ENCODE assay signal across 10 cellular contexts in the genomic region with DNA sequence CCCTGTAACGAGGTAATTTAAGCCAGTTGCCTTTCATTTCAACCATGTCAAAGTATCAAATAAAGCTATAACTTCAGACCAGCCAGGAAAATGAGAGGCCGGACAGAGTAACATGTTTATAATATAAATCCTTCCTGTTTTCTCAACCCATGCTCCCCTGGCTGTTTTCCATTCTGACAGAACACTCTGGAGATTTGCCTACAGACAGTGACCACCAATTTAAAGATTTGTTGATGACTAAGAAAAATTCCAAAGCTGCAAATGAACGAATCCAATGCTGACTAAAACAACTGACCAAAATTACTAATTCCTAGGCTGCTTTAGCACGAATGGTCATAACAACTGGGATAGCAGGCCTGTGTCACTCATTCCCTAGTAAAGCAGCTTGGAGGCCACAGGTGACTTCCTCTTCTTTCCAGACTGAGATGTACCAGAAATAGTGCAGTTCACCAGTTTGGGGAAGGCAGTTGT.
DNase-seq lines count a peak whose midpoint lies in the region; ATAC-seq and TF ChIP-seq lines count a peak whose summit lies in the region.
"Had no signal": no experiment of that assay in that cellular context is flagged by ENCODE, and none has a peak within 500 bp of the region (broad histone marks: within the 10 kb centered on the region; RNA-seq: fewer than 3 reads in every experiment).

No MANE protein-coding gene starts in this region.

- H3K4me3 Mint-ChIP-seq in stimulated activated naive B cell treated with anti-CD40 and anti-IgM and Interleukin-4, amounts not matched to agents 10 μg/mL and 1 μg/mL and 100 μg/mL, for 72 hours = no peak overlapping the region
- H3K4me3 Mint-ChIP-seq: naive B cell had no signal

- H3K4me1 ChIP-seq in ACC112 (ENCODE audit: control insufficient read depth, insufficient read depth, low read length, unreplicated experiment) (peaks cover 78% of the 10 kb centered on the region), colonic mucosa (no peaks in the 10 kb centered on the region), mucosa of rectum (ENCODE audit: control insufficient read depth in 2 of 2, insufficient read depth in 2 of 2, low read length in 2 of 2) (peaks cover 16 to 18% of the 10 kb centered on the region in 2 donors)

- H3K27me3 ChIP-seq in ACC112 (ENCODE audit: insufficient read depth, low read length) (no peaks in the 10 kb centered on the region), colonic mucosa (no peaks in the 10 kb centered on the region), mucosa of rectum (ENCODE audit: control insufficient read depth in 2 of 2, insufficient read depth in 2 of 2, low read length in 2 of 2) (no peaks in the 10 kb centered on the region)

- peaks cover 10% of the 10 kb centered on the region for H3K79me2 ChIP-seq in ACC112 (ENCODE audit: control insufficient read depth, insufficient read depth, low read length, unreplicated experiment)

- H3K9me3 ChIP-seq in colonic mucosa = no peaks in the 10 kb centered on the region
- H3K9me3 ChIP-seq in mucosa of rectum (ENCODE audit: control insufficient read depth in 2 of 2, low read length in 2 of 2) = no peaks in the 10 kb centered on the region

- H3K27ac Mint-ChIP-seq in stimulated activated naive B cell treated with anti-CD40 and anti-IgM and Interleukin-4, amounts not matched to agents 10 μg/mL and 1 μg/mL and 100 μg/mL, for 72 hours = no peak overlapping the region

- H3K9me3 Mint-ChIP-seq in stimulated activated naive B cell treated with anti-CD40 and anti-IgM and Interleukin-4, amounts not matched to agents 10 μg/mL and 1 μg/mL and 100 μg/mL, for 72 hours = no peaks in the 10 kb centered on the region
- H3K9me3 Mint-ChIP-seq: naive B cell had no signal

- peaks cover 5 to 11% of the 10 kb centered on the region in 2 donors for H3K4me1 Mint-ChIP-seq in stimulated activated naive B cell treated with anti-CD40 and anti-IgM and Interleukin-4, amounts not matched to agents 10 μg/mL and 1 μg/mL and 100 μg/mL, for 72 hours

- ATAC-seq in stimulated activated naive B cell treated with anti-CD40 and anti-IgM and Interleukin-4, amounts not matched to agents 10 μg/mL and 1 μg/mL and 100 μg/mL, for 72 hours (replicated peaks) = no peak
- ATAC-seq: activated CD4-positive, CD25-positive, alpha-beta regulatory T cell treated with anti-CD3 and anti-CD28 coated beads, Interleukin-2, amount 50 U/mL, for 24 hours had no signal

- H3K27ac ChIP-seq in ACC112 (ENCODE audit: low read depth, low read length) (peak overlapping the region; percentile 99), colonic mucosa (peak overlapping the region; percentile 83), mucosa of rectum (ENCODE audit: low read depth in 2 of 2, low read length in 2 of 2) (peak overlapping the region; percentile 84 to 86)

- no peak for TF ChIP-seq CTCF in colonic mucosa (IDR thresholded peaks at IDR 0.05)

- DNase-seq in M059J (ENCODE audit: low read depth) = peak; percentile 99
- DNase-seq in colonic mucosa = no peak
- no peak for DNase-seq in GM19240 (ENCODE audit: insufficient read length, low spot score)
- no peak for DNase-seq in stimulated activated naive B cell treated with anti-CD40 and anti-IgM and Interleukin-4, amounts not matched to agents 10 μg/mL and 1 μg/mL and 100 μg/mL, for 72 hours
- DNase-seq in activated T-cell treated with anti-CD3 and anti-CD28 coated beads, Interleukin-2, amount 50 U/mL, for 1 hour = no peak
- DNase-seq in activated naive CD4-positive, alpha-beta T cell treated with anti-CD3 and anti-CD28 coated beads, Interleukin-2, amount 50 U/mL, for 16 hours = no peak
- DNase-seq: naive B cell had no signal

- intact Hi-C loops in colonic mucosa (cut with DNase I) = no loop called here

- H3K36me3 ChIP-seq in ACC112 (ENCODE audit: insufficient read depth, low read length) (no peaks in the 10 kb centered on the region), colonic mucosa (no peaks in the 10 kb centered on the region), mucosa of rectum (ENCODE audit: control insufficient read depth in 2 of 2, insufficient read depth in 2 of 2, low read length in 2 of 2) (no peaks in the 10 kb centered on the region)

- H3K27me3 Mint-ChIP-seq in stimulated activated naive B cell treated with anti-CD40 and anti-IgM and Interleukin-4, amounts not matched to agents 10 μg/mL and 1 μg/mL and 100 μg/mL, for 72 hours = peaks cover 0 to 1% of the 10 kb centered on the region in 2 donors
- H3K27me3 Mint-ChIP-seq: naive B cell had no signal

- peak overlapping the region in 1 of 2 donors; percentile 7 for H3K9ac ChIP-seq in colonic mucosa (ENCODE audit: low read depth in 2 of 2, low read length in 2 of 2)
- H3K9ac ChIP-seq in mucosa of rectum (ENCODE audit: low read depth in 1 of 2, low read length in 2 of 2) = peak overlapping the region in 1 of 2 donors; percentile 55

- H3K4me3 ChIP-seq in ACC112 (ENCODE audit: low read depth, low read length) = peak overlapping the region; percentile 72
- no peak overlapping the region for H3K4me3 ChIP-seq in colonic mucosa
- no peak overlapping the region for H3K4me3 ChIP-seq in mucosa of rectum (ENCODE audit: low read length in 2 of 2)

- peak overlapping the region; percentile 6 for H2AFZ ChIP-seq in ACC112 (ENCODE audit: low read length, unreplicated experiment)

- peaks cover 9 to 13% of the 10 kb centered on the region in 2 donors for H3K36me3 Mint-ChIP-seq in stimulated activated naive B cell treated with anti-CD40 and anti-IgM and Interleukin-4, amounts not matched to agents 10 μg/mL and 1 μg/mL and 100 μg/mL, for 72 hours
